Comparison of ENCODE assay signal across 9 cellular contexts in the genomic region with DNA sequence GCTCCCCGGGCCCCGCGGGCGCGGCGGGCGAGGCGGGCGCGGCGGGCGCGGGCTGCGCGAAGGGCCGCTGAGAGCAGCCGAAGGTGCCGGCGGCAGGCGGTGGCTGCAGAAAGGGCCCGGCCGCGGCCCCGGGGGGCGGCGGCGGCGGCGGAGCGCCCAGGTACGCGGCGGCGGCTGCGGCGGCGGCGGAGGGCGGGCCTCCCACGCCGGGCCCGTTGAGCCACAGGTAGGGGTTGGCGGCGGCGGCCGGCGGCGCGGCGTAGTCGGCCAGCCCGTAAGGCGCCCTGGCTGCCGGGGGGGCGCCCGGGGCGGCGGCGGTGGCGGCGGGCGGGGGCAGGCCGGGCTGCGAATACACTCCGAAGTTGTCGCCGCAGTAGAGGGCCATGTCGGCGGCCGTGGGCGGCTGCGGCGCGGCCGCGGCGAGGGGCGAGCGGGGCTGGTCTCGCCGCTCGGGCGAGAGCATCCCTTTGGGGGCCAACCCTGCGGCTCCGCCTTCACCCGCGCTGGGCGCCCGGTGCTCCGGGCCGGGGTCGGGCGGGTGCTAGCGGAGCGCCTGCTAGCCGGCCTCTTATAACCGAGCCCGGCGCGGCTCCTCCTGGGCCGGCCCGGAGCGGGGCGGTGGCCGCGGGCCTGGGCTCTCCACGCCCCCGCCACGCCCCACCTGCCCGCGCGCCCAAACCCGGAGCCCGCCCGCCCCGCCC. TPM values are rescaled to one million over a fixed set of nuclear protein-coding genes. Genes with fewer than 3 reads are reported as not detected.
A peak's percentile ranks its signal among the peaks of the same experiment; 100 is the strongest.
DNase-seq lines count a peak whose midpoint lies in the region; ATAC-seq and TF ChIP-seq lines count a peak whose summit lies in the region.
"Had no signal": no experiment of that assay in that cellular context is flagged by ENCODE, and none has a peak within 500 bp of the region (broad histone marks: within the 10 kb centered on the region; RNA-seq: fewer than 3 reads in every experiment).

A gene (minus strand): TSS at position 543 of the 701 bp plus-strand sequence. CDS start 158 bp downstream, at position 385.

- H3K4me1 Mint-ChIP-seq in CD4-positive, alpha-beta T cell (ENCODE audit: low read depth): peaks cover 7% of the 10 kb centered on the region
- peaks cover 14% of the 10 kb centered on the region for H3K4me1 Mint-ChIP-seq in activated naive CD8-positive, alpha-beta T cell (ENCODE audit: low read depth)

- peak within 1 kb of the TSS; percentile 16 for H3K23ac ChIP-seq in mesendoderm (ENCODE audit: low read length)

- intact Hi-C loops in CD4-positive, alpha-beta T cell (cut with DNase I, micrococcal nuclease): no loop called here

- CTCF ChIA-PET in CD4-positive, alpha-beta T cell (lab: Charles Lee): no interaction called here

- no peaks in the 10 kb centered on the region for H3K36me3 Mint-ChIP-seq in CD4-positive, alpha-beta T cell (ENCODE audit: low read depth)
- no peaks in the 10 kb centered on the region for H3K36me3 Mint-ChIP-seq in activated naive CD8-positive, alpha-beta T cell

- no CpG with 5 or more reads among the region's 116 CpGs for WGBS in mesendoderm (ENCODE audit: extremely low coverage, insufficient coverage, low lambda C conversion rate)

- no peak for ATAC-seq in CD4-positive, alpha-beta T cell (ENCODE audit: poor library complexity)
- ATAC-seq in HG02798 (IDR thresholded peaks at IDR 0.05; ENCODE audit: poor library complexity, unreplicated experiment) (peak; percentile 62), GM18517 (IDR thresholded peaks at IDR 0.05; ENCODE audit: unreplicated experiment) (no peak)

- H3K18ac ChIP-seq in mesendoderm (ENCODE audit: low read length): peak within 1 kb of the TSS; percentile 76

- peaks cover 80% of the 10 kb centered on the region for H3K27me3 Mint-ChIP-seq in CD4-positive, alpha-beta T cell
- peaks cover 44% of the 10 kb centered on the region for H3K27me3 Mint-ChIP-seq in activated naive CD8-positive, alpha-beta T cell

- H3K9me3 Mint-ChIP-seq in CD4-positive, alpha-beta T cell: no peaks in the 10 kb centered on the region
- no peaks in the 10 kb centered on the region for H3K9me3 Mint-ChIP-seq in activated naive CD8-positive, alpha-beta T cell (ENCODE audit: low read depth)

- H2BK15ac ChIP-seq in mesendoderm (replicated peaks; ENCODE audit: low read depth): no peak within 1 kb of the TSS

- no peak within 1 kb of the TSS for H3K27ac Mint-ChIP-seq in CD4-positive, alpha-beta T cell
- no peak within 1 kb of the TSS for H3K27ac Mint-ChIP-seq in activated naive CD8-positive, alpha-beta T cell

- H3K27me3 ChIP-seq in CD4-positive, alpha-beta T cell (ENCODE audit: control insufficient read depth, insufficient read depth, low read length): peaks cover 80% of the 10 kb centered on the region
- peaks cover 2% of the 10 kb centered on the region for H3K27me3 ChIP-seq in mesendoderm (ENCODE audit: insufficient read depth, low read length, poor library complexity)

- peak within 1 kb of the TSS; percentile 72 for H3K4me3 Mint-ChIP-seq in CD4-positive, alpha-beta T cell
- H3K4me3 Mint-ChIP-seq in activated naive CD8-positive, alpha-beta T cell: peak within 1 kb of the TSS; percentile 87

- H3K56ac ChIP-seq in mesendoderm (ENCODE audit: low read length): peak within 1 kb of the TSS; percentile 80

- H3K79me2 ChIP-seq in mesendoderm (ENCODE audit: control insufficient read depth, insufficient read depth, low read length): peaks cover 16% of the 10 kb centered on the region

- TF ChIP-seq CTCF in CD4-positive, alpha-beta T cell (IDR thresholded peaks at IDR 0.05): no peak

- peak within 1 kb of the TSS; percentile 97 for H2BK120ac ChIP-seq in mesendoderm (ENCODE audit: low read depth, low read length)

- H3K9me3 ChIP-seq in CD4-positive, alpha-beta T cell (ENCODE audit: control insufficient read depth, low read length): no peaks in the 10 kb centered on the region

- no peak for DNase-seq in CD4-positive, alpha-beta T cell
- DNase-seq in mesendoderm (peak; percentile 63), NCI-H2171 (lab: John Stamatoyannopoulos, UW) (no peak), NCI-H510A treated with DMSO at 0.1 percent for 48 hours (lab: John Stamatoyannopoulos, UW) (no peak), mucosa of gallbladder (ENCODE audit: low spot score) (no peak)

- H3K9ac ChIP-seq in mesendoderm (ENCODE audit: low read length): peak within 1 kb of the TSS; percentile 68

- H3K4me2 ChIP-seq in mesendoderm (ENCODE audit: low read length): peak within 1 kb of the TSS; percentile 55

- no peaks in the 10 kb centered on the region for H3K79me1 ChIP-seq in mesendoderm (ENCODE audit: low read length)

- H4K5ac ChIP-seq in mesendoderm (ENCODE audit: low read length): no peak within 1 kb of the TSS

- H3K27ac ChIP-seq in CD4-positive, alpha-beta T cell (ENCODE audit: low read depth, low read length): no peak within 1 kb of the TSS
- no peak within 1 kb of the TSS for H3K27ac ChIP-seq in mesendoderm (ENCODE audit: low read depth, low read length)

- peak within 1 kb of the TSS; percentile 50 for H3K4me3 ChIP-seq in mesendoderm (ENCODE audit: low read length)

- peaks cover 2% of the 10 kb centered on the region for H3K4me1 ChIP-seq in mesendoderm (ENCODE audit: control insufficient read depth, low read depth, low read length)

- H2BK5ac ChIP-seq in mesendoderm (ENCODE audit: low read length): no peak within 1 kb of the TSS

- peak within 1 kb of the TSS; percentile 95 for H3K4ac ChIP-seq in mesendoderm (ENCODE audit: low read depth, low read length)

- H3K36me3 ChIP-seq in mesendoderm (ENCODE audit: control insufficient read depth, insufficient read depth, low read length): no peaks in the 10 kb centered on the region

- H4K8ac ChIP-seq in mesendoderm (ENCODE audit: low read depth, low read length): no peak within 1 kb of the TSS

- H2AK5ac ChIP-seq in mesendoderm (ENCODE audit: low read length): no peak within 1 kb of the TSS

- POLR2A ChIA-PET in CD4-positive, alpha-beta T cell (lab: Charles Lee): no interaction called here

RNA-seq across cellular contexts. Expression of the gene that starts here (rescaled TPM):
- total RNA-seq in CD4-positive, alpha-beta T cell: not detected
- polyA plus RNA-seq in mesendoderm (2013, experiment 1 of 2): 2.0 TPM
- 2.1 TPM for polyA plus RNA-seq in mesendoderm (2013, experiment 2 of 2)
- total RNA-seq in mucosa of gallbladder: not detected
- total RNA-seq: pulmonary artery endothelial cell had no signal
